In the genomic region with DNA sequence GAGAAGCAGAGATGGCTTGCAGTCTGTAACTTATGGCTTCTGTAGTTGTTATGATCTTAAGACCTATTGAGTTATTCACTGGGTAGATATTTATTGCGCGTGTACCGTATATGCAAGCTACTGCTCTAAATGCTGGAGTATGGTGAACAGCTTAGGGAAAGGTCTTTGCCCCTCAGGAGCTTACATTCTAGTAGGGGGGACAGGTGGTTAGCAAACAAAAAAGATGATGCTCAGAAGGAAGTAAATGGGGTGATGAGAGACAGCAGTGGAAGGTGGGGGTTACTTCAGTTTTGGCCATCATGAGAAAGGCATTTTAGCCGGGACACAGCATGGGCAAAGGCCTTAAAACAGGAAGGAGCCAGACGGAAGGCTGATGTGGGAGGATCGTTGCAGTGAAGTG, we compare ENCODE assay signal across 13 cellular contexts. TPM values are rescaled to one million over a fixed set of nuclear protein-coding genes. Genes with fewer than 3 reads are reported as not detected.
DNase-seq lines count a peak whose midpoint lies in the region; ATAC-seq and TF ChIP-seq lines count a peak whose summit lies in the region.
"Had no signal": no experiment of that assay in that cellular context is flagged by ENCODE, and none has a peak within 500 bp of the region (broad histone marks: within the 10 kb centered on the region; RNA-seq: fewer than 3 reads in every experiment).

No MANE protein-coding gene starts in this region.

- H3K4me3 ChIP-seq in SU-DHL-6 (ENCODE audit: insufficient read depth, low read length, poor library complexity, severe bottlenecking) (no peak overlapping the region), endodermal cell (ENCODE audit: low read length) (peak overlapping the region; percentile 91)
- H3K4me3 ChIP-seq: GM23248, right atrium auricular region had no signal

- ATAC-seq in activated naive CD4-positive, alpha-beta T cell treated with anti-CD3 and anti-CD28 coated beads, Interleukin-2, amount 50 U/mL, for 72 hours = no peak
- ATAC-seq in stimulated activated effector memory CD8-positive, alpha-beta T cell treated with anti-CD3 and anti-CD28 coated beads, Interleukin-12 subunit alpha, Interleukin-12 subunit beta, amount 100 ng/mL, for 72 hours = no peak
- ATAC-seq in HG02884 (IDR thresholded peaks at IDR 0.05; ENCODE audit: unreplicated experiment) = no peak

- H3K9me3 ChIP-seq in SU-DHL-6 (ENCODE audit: insufficient read depth, low read length) (no peaks in the 10 kb centered on the region), endodermal cell (ENCODE audit: control insufficient read depth, low read length) (no peaks in the 10 kb centered on the region)
- H3K9me3 ChIP-seq: right atrium auricular region had no signal

- DNase-seq in activated naive CD4-positive, alpha-beta T cell treated with anti-CD3 and anti-CD28 coated beads, Interleukin-2, amount 50 U/mL, for 72 hours (ENCODE audit: low spot score in 2 of 2) = no peak
- DNase-seq in endodermal cell = no peak
- no peak for DNase-seq in stimulated activated effector memory CD8-positive, alpha-beta T cell treated with anti-CD3 and anti-CD28 coated beads, Interleukin-12 subunit alpha, Interleukin-12 subunit beta, amount 100 ng/mL, for 72 hours (ENCODE audit: low spot score in 2 of 2)
- no peak for DNase-seq in T-helper 9 cell
- no peak for DNase-seq in EL
- DNase-seq: cortex of kidney, GM23248, NCI-H1105, SHP77 treated with DMSO at 0.1 percent for 48 hours had no signal

- WGBS in endodermal cell (ENCODE audit: insufficient coverage in 1 of 2, insufficient read length in 1 of 2), 2 experiments = 96 to 98% methylated on average over 5 to 6 of the region's 6 CpGs

- peak overlapping the region; percentile 36 for H3K4me2 ChIP-seq in SU-DHL-6 (ENCODE audit: low read depth, low read length, poor library complexity, severe bottlenecking)

- H3K4me1 ChIP-seq in endodermal cell (ENCODE audit: control insufficient read depth, insufficient read depth, low read length) = peaks cover 2% of the 10 kb centered on the region

- no peaks in the 10 kb centered on the region for H3K9me3 Mint-ChIP-seq in activated naive CD4-positive, alpha-beta T cell treated with anti-CD3 and anti-CD28 coated beads, Interleukin-2, amount 50 U/mL, for 24 hours
- no peaks in the 10 kb centered on the region for H3K9me3 Mint-ChIP-seq in activated naive CD4-positive, alpha-beta T cell treated with anti-CD3 and anti-CD28 coated beads, Interleukin-2, amount 50 U/mL, for 72 hours
- H3K9me3 Mint-ChIP-seq in endodermal cell = no peaks in the 10 kb centered on the region
- H3K9me3 Mint-ChIP-seq in stimulated activated effector memory CD8-positive, alpha-beta T cell treated with anti-CD3 and anti-CD28 coated beads, Interleukin-12 subunit alpha, Interleukin-12 subunit beta, amount 100 ng/mL, for 72 hours = no peaks in the 10 kb centered on the region

- peak overlapping the region; percentile 38 for H3K4me3 Mint-ChIP-seq in activated naive CD4-positive, alpha-beta T cell treated with anti-CD3 and anti-CD28 coated beads, Interleukin-2, amount 50 U/mL, for 24 hours
- H3K4me3 Mint-ChIP-seq in endodermal cell = peak overlapping the region; percentile 82
- H3K4me3 Mint-ChIP-seq in stimulated activated effector memory CD8-positive, alpha-beta T cell treated with anti-CD3 and anti-CD28 coated beads, Interleukin-12 subunit alpha, Interleukin-12 subunit beta, amount 100 ng/mL, for 72 hours = peak overlapping the region; percentile 79

- H3K27ac ChIP-seq in SU-DHL-6 (ENCODE audit: low read depth, low read length) (peak overlapping the region; percentile 28; the same call in 1 of the 2 replicates), endodermal cell (ENCODE audit: low read depth, low read length) (no peak overlapping the region)
- H3K27ac ChIP-seq: GM23248, right atrium auricular region had no signal

- no peaks in the 10 kb centered on the region for H3K36me3 ChIP-seq in SU-DHL-6 (ENCODE audit: low read length)
- peaks cover 35% of the 10 kb centered on the region for H3K36me3 ChIP-seq in endodermal cell (ENCODE audit: control insufficient read depth, insufficient read depth, low read length)
- H3K36me3 ChIP-seq: right atrium auricular region had no signal

- H3K9me2 ChIP-seq in SU-DHL-6 (replicated peaks; ENCODE audit: insufficient read depth, low read length) = no peaks in the 10 kb centered on the region

- H3K27ac Mint-ChIP-seq in activated naive CD4-positive, alpha-beta T cell treated with anti-CD3 and anti-CD28 coated beads, Interleukin-2, amount 50 U/mL, for 24 hours = peak overlapping the region; percentile 71
- H3K27ac Mint-ChIP-seq in activated naive CD4-positive, alpha-beta T cell treated with anti-CD3 and anti-CD28 coated beads, Interleukin-2, amount 50 U/mL, for 72 hours = peak overlapping the region in 1 of 2 donors; percentile 31
- peak overlapping the region; percentile 50 for H3K27ac Mint-ChIP-seq in endodermal cell
- peak overlapping the region; percentile 24 for H3K27ac Mint-ChIP-seq in stimulated activated effector memory CD8-positive, alpha-beta T cell treated with anti-CD3 and anti-CD28 coated beads, Interleukin-12 subunit alpha, Interleukin-12 subunit beta, amount 100 ng/mL, for 72 hours

- no peaks in the 10 kb centered on the region for H4K20me1 ChIP-seq in SU-DHL-6 (ENCODE audit: low read depth, low read length)

- no peaks in the 10 kb centered on the region for H3K27me3 Mint-ChIP-seq in activated naive CD4-positive, alpha-beta T cell treated with anti-CD3 and anti-CD28 coated beads, Interleukin-2, amount 50 U/mL, for 24 hours
- no peaks in the 10 kb centered on the region for H3K27me3 Mint-ChIP-seq in endodermal cell (ENCODE audit: insufficient read depth)

- H3K9ac ChIP-seq in SU-DHL-6 (ENCODE audit: low read length) (no peak overlapping the region), endodermal cell (ENCODE audit: extremely low read depth, low read length, poor library complexity, severe bottlenecking) (peak overlapping the region; percentile 20)
- H3K9ac ChIP-seq: GM23248 had no signal

- H3K27me3 ChIP-seq in SU-DHL-6 (ENCODE audit: low read length) (no peaks in the 10 kb centered on the region), endodermal cell (ENCODE audit: control insufficient read depth, insufficient read depth, low read length, poor library complexity, severe bottlenecking) (no peaks in the 10 kb centered on the region)
- H3K27me3 ChIP-seq: right atrium auricular region had no signal

- H3K36me3 Mint-ChIP-seq in activated naive CD4-positive, alpha-beta T cell treated with anti-CD3 and anti-CD28 coated beads, Interleukin-2, amount 50 U/mL, for 24 hours = peaks cover 2% of the 10 kb centered on the region
- H3K36me3 Mint-ChIP-seq in activated naive CD4-positive, alpha-beta T cell treated with anti-CD3 and anti-CD28 coated beads, Interleukin-2, amount 50 U/mL, for 72 hours = peaks cover 10 to 11% of the 10 kb centered on the region in 2 donors
- peaks cover 40% of the 10 kb centered on the region for H3K36me3 Mint-ChIP-seq in endodermal cell (ENCODE audit: low read depth)
- peaks cover 26% of the 10 kb centered on the region for H3K36me3 Mint-ChIP-seq in stimulated activated effector memory CD8-positive, alpha-beta T cell treated with anti-CD3 and anti-CD28 coated beads, Interleukin-12 subunit alpha, Interleukin-12 subunit beta, amount 100 ng/mL, for 72 hours

- peaks cover 16% of the 10 kb centered on the region; the same call in 1 of the 2 replicates for H3F3A ChIP-seq in SU-DHL-6 (ENCODE audit: insufficient read depth)

- H3K79me2 ChIP-seq in SU-DHL-6 (ENCODE audit: insufficient read depth, low read length) = 0 out of 2 replicates have a peak, but pooled peaks cover 8% of the 10 kb centered on the region

- TF ChIP-seq CTCF in SU-DHL-6 (IDR thresholded peaks at IDR 0.05; ENCODE audit: insufficient read depth, low read length, poor library complexity, severe bottlenecking) (no peak), endodermal cell (conservative IDR thresholded peaks at IDR 0.05) (no peak)

- no peak overlapping the region for H2AFZ ChIP-seq in SU-DHL-6 (ENCODE audit: low read depth, low read length, severe bottlenecking)
- H2AFZ ChIP-seq: GM23248 had no signal

- peaks cover 42% of the 10 kb centered on the region for H3K4me1 Mint-ChIP-seq in activated naive CD4-positive, alpha-beta T cell treated with anti-CD3 and anti-CD28 coated beads, Interleukin-2, amount 50 U/mL, for 24 hours
- peaks cover 24% of the 10 kb centered on the region for H3K4me1 Mint-ChIP-seq in endodermal cell
- peaks cover 45% of the 10 kb centered on the region for H3K4me1 Mint-ChIP-seq in stimulated activated effector memory CD8-positive, alpha-beta T cell treated with anti-CD3 and anti-CD28 coated beads, Interleukin-12 subunit alpha, Interleukin-12 subunit beta, amount 100 ng/mL, for 72 hours

RNA-seq across cellular contexts. Expression of gene ARMC7, which starts 2.0 kb away (rescaled TPM):
- 1 to 10 TPM; 7.0 to 9.9 TPM for total RNA-seq in activated naive CD4-positive, alpha-beta T cell treated with anti-CD3 and anti-CD28 coated beads, Interleukin-2, amount 50 U/mL, for 72 hours
- 10 to 100 TPM; 20.0 to 26.6 TPM for total RNA-seq in endodermal cell
- 14.0 TPM for polyA plus RNA-seq in endodermal cell (2013, experiment 1 of 2)
- polyA plus RNA-seq in endodermal cell (2013, experiment 2 of 2) = 12.3 TPM

RNA-seq across cellular contexts. Expression of gene NT5C, which starts 19.8 kb away (rescaled TPM):
- total RNA-seq in activated naive CD4-positive, alpha-beta T cell treated with anti-CD3 and anti-CD28 coated beads, Interleukin-2, amount 50 U/mL, for 72 hours = 10 to 100 TPM; 51.7 to 52.8 TPM
- 10 to 100 TPM; 69.1 to 80.3 TPM for total RNA-seq in endodermal cell
- polyA plus RNA-seq in endodermal cell (2013, experiment 1 of 2) = 71.1 TPM
- 57.0 TPM for polyA plus RNA-seq in endodermal cell (2013, experiment 2 of 2)

RNA-seq across cellular contexts. Expression of gene SLC16A5, which starts 24.0 kb away (rescaled TPM):
- 10 to 100 TPM in 1 of 2 donors, 1 to 10 TPM in 1; 6.0 to 10.9 TPM for total RNA-seq in activated naive CD4-positive, alpha-beta T cell treated with anti-CD3 and anti-CD28 coated beads, Interleukin-2, amount 50 U/mL, for 72 hours
- 10 to 100 TPM; 28.8 to 54.0 TPM for total RNA-seq in endodermal cell
- polyA plus RNA-seq in endodermal cell (2013, experiment 1 of 2) = 10.8 TPM
- polyA plus RNA-seq in endodermal cell (2013, experiment 2 of 2) = 7.6 TPM

RNA-seq across cellular contexts. Expression of gene JPT1, which starts 42.5 kb away (rescaled TPM):
- 100 to 1,000 TPM; 216 to 232 TPM for total RNA-seq in activated naive CD4-positive, alpha-beta T cell treated with anti-CD3 and anti-CD28 coated beads, Interleukin-2, amount 50 U/mL, for 72 hours
- 100 to 1,000 TPM; 148 to 156 TPM for total RNA-seq in endodermal cell
- 352 TPM for polyA plus RNA-seq in endodermal cell (2013, experiment 1 of 2)
- 339 TPM for polyA plus RNA-seq in endodermal cell (2013, experiment 2 of 2)
